In genomic region chr2:15729709-15730544, GRCh38 we compare ENCODE assay signal across 12 cellular contexts.
A peak's percentile ranks its signal among the peaks of the same experiment; 100 is the strongest.
DNase-seq lines count a peak whose midpoint lies in the region; ATAC-seq and TF ChIP-seq lines count a peak whose summit lies in the region.
"Had no signal": no experiment of that assay in that cellular context is flagged by ENCODE, and none has a peak within 500 bp of the region (broad histone marks: within the 10 kb centered on the region; RNA-seq: fewer than 3 reads in every experiment).

No MANE protein-coding gene starts in this region.

- H3K9me3 Mint-ChIP-seq in mesothelial cell of epicardium (no peaks in the 10 kb centered on the region), natural killer cell (no peaks in the 10 kb centered on the region)
- H3K9me3 Mint-ChIP-seq: CD8-positive, alpha-beta T cell had no signal

- H3K27me3 Mint-ChIP-seq in mesothelial cell of epicardium (ENCODE audit: low read depth), result no peaks in the 10 kb centered on the region
- H3K27me3 Mint-ChIP-seq in natural killer cell (ENCODE audit: low read depth in 2 of 2), result peaks cover 0 to 4% of the 10 kb centered on the region in 2 donors

- no peaks in the 10 kb centered on the region for H3K36me3 ChIP-seq in mucosa of descending colon (ENCODE audit: low read depth)
- H3K36me3 ChIP-seq: lower lobe of right lung had no signal

- H3K4me1 ChIP-seq in mucosa of descending colon (ENCODE audit: low read depth), result peaks cover 5% of the 10 kb centered on the region

- no peak overlapping the region for H3K4me3 Mint-ChIP-seq in mesothelial cell of epicardium
- no peak overlapping the region for H3K4me3 Mint-ChIP-seq in natural killer cell
- H3K4me3 Mint-ChIP-seq: CD8-positive, alpha-beta T cell had no signal

- H3K36me3 Mint-ChIP-seq in mesothelial cell of epicardium (no peaks in the 10 kb centered on the region), natural killer cell (no peaks in the 10 kb centered on the region)
- H3K36me3 Mint-ChIP-seq: CD8-positive, alpha-beta T cell had no signal

- no peaks in the 10 kb centered on the region for H3K9me3 ChIP-seq in mucosa of descending colon
- H3K9me3 ChIP-seq: lower lobe of right lung had no signal

- TF ChIP-seq CTCF in mesothelial cell of epicardium (IDR thresholded peaks at IDR 0.05; ENCODE audit: unreplicated experiment) (no peak), mucosa of descending colon (IDR thresholded peaks at IDR 0.05) (no peak), natural killer cell (IDR thresholded peaks at IDR 0.05) (no peak)

- H3K4me3 ChIP-seq in mucosa of descending colon, result no peak overlapping the region
- H3K4me3 ChIP-seq: lower lobe of right lung had no signal

- DNase-seq in NCI-H748 (lab: John Stamatoyannopoulos, UW; ENCODE audit: unreplicated experiment), result peak; percentile 93
- peak in 1 of 2 experiments; percentile 2 for DNase-seq in mesothelial cell of epicardium (ENCODE audit: low spot score in 2 of 2, unreplicated experiment in 2 of 2)
- DNase-seq in activated naive CD4-positive, alpha-beta T cell treated with anti-CD3 and anti-CD28 coated beads, Interleukin-2, amount 50 U/mL, for 16 hours, result no peak
- DNase-seq in mucosa of descending colon, result no peak
- DNase-seq in natural killer cell, result no peak
- DNase-seq: activated T-cell treated with anti-CD3 and anti-CD28 coated beads, Interleukin-2, amount 50 U/mL, for 1 hour; CD8-positive, alpha-beta T cell; T-helper 9 cell had no signal

- ATAC-seq in GM18870 (IDR thresholded peaks at IDR 0.05; ENCODE audit: unreplicated experiment), result peak; percentile 2
- peak; percentile 0 for ATAC-seq in HG02981 (IDR thresholded peaks at IDR 0.05; ENCODE audit: unreplicated experiment)
- no peak for ATAC-seq in GM21737 (IDR thresholded peaks at IDR 0.05; ENCODE audit: unreplicated experiment)
- ATAC-seq in mucosa of descending colon, result no peak
- no peak for ATAC-seq in natural killer cell
- ATAC-seq: CD8-positive, alpha-beta T cell had no signal

- intact Hi-C loops in mucosa of descending colon (cut with DNase I, micrococcal nuclease), result no loop called here
- intact Hi-C loops in natural killer cell (cut with micrococcal nuclease), result no loop called here

- H3K27ac Mint-ChIP-seq in mesothelial cell of epicardium (peak overlapping the region; percentile 71), natural killer cell (no peak overlapping the region)
- H3K27ac Mint-ChIP-seq: CD8-positive, alpha-beta T cell had no signal

- H3K4me1 Mint-ChIP-seq in mesothelial cell of epicardium (peaks cover 71% of the 10 kb centered on the region), natural killer cell (no peaks in the 10 kb centered on the region)

Comparison
In these comparisons a context has a peak if more than half of its experiments do, and no peak if none do; other contexts are left out.
1. ATAC-seq: peak in GM18870 (single experiment) and HG02981 (single experiment); none in GM21737 (single experiment), mucosa of descending colon (single experiment) and natural killer cell (0 of 3).